ENCODE assay signal across 8 cellular contexts in the genomic region with DNA sequence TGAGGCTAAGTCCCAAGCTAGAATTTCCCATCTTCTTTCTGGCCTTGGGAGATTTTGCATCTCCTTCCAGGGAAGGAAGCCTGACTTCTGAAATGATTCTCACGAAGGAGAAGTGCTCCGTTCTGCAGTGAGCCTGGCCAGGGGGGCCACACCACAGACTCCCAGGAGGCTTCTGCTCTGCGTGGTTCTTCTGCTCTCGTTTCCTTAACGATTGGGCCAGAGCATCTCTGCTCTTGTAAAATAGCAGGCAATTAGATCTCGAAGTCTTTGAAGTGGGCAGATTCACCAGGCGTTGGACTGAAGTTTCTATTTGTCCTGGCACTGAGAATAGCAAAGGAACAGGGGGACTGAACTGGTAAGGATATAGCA. TPM values are rescaled to one million over a fixed set of nuclear protein-coding genes. Genes with fewer than 3 reads are reported as not detected.
DNase-seq lines count a peak whose midpoint lies in the region; ATAC-seq and TF ChIP-seq lines count a peak whose summit lies in the region.

No MANE protein-coding gene starts in this region.

- DNase-seq in IMR-90 = no peak
- no peak for DNase-seq in thoracic aorta (ENCODE audit: low spot score)
- DNase-seq in HEK293T (ENCODE audit: extremely low spot score) = no peak
- DNase-seq in SW480 (ENCODE audit: low spot score) = no peak
- DNase-seq in midbrain (lab: John Stamatoyannopoulos, UW) = no peak

- TF ChIP-seq POLR2A in IMR-90 (IDR thresholded peaks at IDR 0.05; ENCODE audit: low read depth, low read length) = no peak

- H3K27me3 ChIP-seq in BLaER1 (no peaks in the 10 kb centered on the region), IMR-90 (ENCODE audit: control insufficient read depth, insufficient read depth, low read length) (peaks cover 21% of the 10 kb centered on the region), thoracic aorta (replicated peaks; ENCODE audit: insufficient read depth) (no peaks in the 10 kb centered on the region)

- H3K23ac ChIP-seq in IMR-90 (ENCODE audit: low read depth, low read length) = no peak overlapping the region

- H3K4me3 ChIP-seq in BLaER1 (peak overlapping the region; percentile 62), IMR-90 (ENCODE audit: insufficient read depth, low read depth, low read length) (no peak overlapping the region), thoracic aorta (peak overlapping the region; percentile 67)

- no peak for TF ChIP-seq RAD21 in IMR-90 (IDR thresholded peaks at IDR 0.05; ENCODE audit: low read length)

- H3K4me2 ChIP-seq in BLaER1 (peak overlapping the region; percentile 97), IMR-90 (ENCODE audit: low read depth, low read length) (peak overlapping the region; percentile 92; the same call in 1 of the 2 replicates)

- H4K91ac ChIP-seq in IMR-90 (ENCODE audit: insufficient read depth, low read depth, low read length) = no peak overlapping the region

- no peak for TF ChIP-seq CTCF in IMR-90 (conservative IDR thresholded peaks at IDR 0.05; ENCODE audit: low read depth, low read length)
- no peak for TF ChIP-seq CTCF in thoracic aorta (IDR thresholded peaks at IDR 0.05)

- H2BK120ac ChIP-seq in IMR-90 (ENCODE audit: low read depth, low read length) = no peak overlapping the region

- H3K14ac ChIP-seq in IMR-90 (replicated peaks; ENCODE audit: low read depth, low read length) = no peak overlapping the region

- intact Hi-C loops in IMR-90 (cut with micrococcal nuclease) = no loop called here

- no peak overlapping the region for H4K5ac ChIP-seq in IMR-90 (ENCODE audit: low read depth, low read length)

- no peak overlapping the region for H3K56ac ChIP-seq in IMR-90 (ENCODE audit: extremely low read depth, insufficient read depth, low read length)

- H3K9me3 ChIP-seq in BLaER1 = peaks cover 12% of the 10 kb centered on the region
- peaks cover 4% of the 10 kb centered on the region for H3K9me3 ChIP-seq in IMR-90 (ENCODE audit: control insufficient read depth, insufficient read depth, low read length)
- peaks cover 5% of the 10 kb centered on the region for H3K9me3 ChIP-seq in thoracic aorta

- CTCF ChIA-PET in IMR-90 (lab: Yijun Ruan, JAX) = interaction anchor here (1.2 kb wide), 1 partner anchor 46 kb away, joined by 4 read pairs; no protein-coding TSS in a partner anchor
- CTCF ChIA-PET in HEK293T (lab: Yijun Ruan, JAX) = interaction anchor here (0.5 kb wide), 1 partner anchor 498 kb away, joined by 3 read pairs; no protein-coding TSS in a partner anchor

- H4K20me1 ChIP-seq in BLaER1 (no peaks in the 10 kb centered on the region), IMR-90 (ENCODE audit: insufficient read depth, low read length) (no peaks in the 10 kb centered on the region)

- POLR2A ChIA-PET in IMR-90 (lab: Charles Lee; ENCODE audit: unreplicated experiment) (no interaction called here), HEK293T (lab: Yijun Ruan, JAX) (no interaction called here)

- no CpG with 5 or more reads among the region's 7 CpGs for WGBS in IMR-90 (ENCODE audit: extremely low coverage in 2 of 2, insufficient read length in 1 of 2), 2 experiments

- BruUV-seq in IMR-90 (replicated peaks; lab: Mats Ljungman, UMichigan) = no TSS peak

- H2BK5ac ChIP-seq in IMR-90 (ENCODE audit: low read depth, low read length, poor library complexity, severe bottlenecking) = no peak overlapping the region

- dilution Hi-C loops in IMR-90 (cut with HindIII; ENCODE audit: low sequenced_read_pairs, unreplicated experiment) = no loop called here

- no peaks in the 10 kb centered on the region for H3K79me1 ChIP-seq in IMR-90 (ENCODE audit: low read depth in 1 of 2, low read length in 2 of 2)

- in situ Hi-C loops in IMR-90 (cut with MboI; ENCODE audit: low sequenced_read_pairs) = no loop called here

- H3K4ac ChIP-seq in IMR-90 (ENCODE audit: low read depth, low read length) = no peak overlapping the region

- no peak overlapping the region for H2AK5ac ChIP-seq in IMR-90 (ENCODE audit: low read depth, low read length)

- peak overlapping the region; percentile 66 for H3K27ac ChIP-seq in BLaER1
- no peak overlapping the region for H3K27ac ChIP-seq in IMR-90 (ENCODE audit: insufficient read depth, low read length)
- no peak overlapping the region for H3K27ac ChIP-seq in thoracic aorta

- H3K18ac ChIP-seq in IMR-90 (ENCODE audit: low read depth, low read length) = no peak overlapping the region

- no peaks in the 10 kb centered on the region for H3K36me3 ChIP-seq in BLaER1
- no peaks in the 10 kb centered on the region for H3K36me3 ChIP-seq in IMR-90 (ENCODE audit: control insufficient read depth, insufficient read depth, low read length)
- no peaks in the 10 kb centered on the region for H3K36me3 ChIP-seq in thoracic aorta

- peak overlapping the region; percentile 87 for H2AFZ ChIP-seq in IMR-90 (replicated peaks; ENCODE audit: low read length, poor library complexity)

- H3K4me1 ChIP-seq in BLaER1 (peaks cover 40% of the 10 kb centered on the region), IMR-90 (ENCODE audit: control insufficient read depth, insufficient read depth, low read length) (peaks cover 2% of the 10 kb centered on the region; the same call in 1 of the 2 replicates), thoracic aorta (ENCODE audit: control insufficient read depth in 1 of 2, low read depth in 2 of 2) (no peaks in the 10 kb centered on the region)

- H2AK9ac ChIP-seq in IMR-90 (replicated peaks; ENCODE audit: low read depth, low read length, poor library complexity) = no peak overlapping the region

- no peaks in the 10 kb centered on the region for H3K9me1 ChIP-seq in IMR-90 (ENCODE audit: insufficient read depth, low read length)

- no peak overlapping the region for H4K8ac ChIP-seq in IMR-90 (ENCODE audit: low read depth in 2 of 2, low read length in 2 of 2)

- no peak overlapping the region for H2BK15ac ChIP-seq in IMR-90 (ENCODE audit: low read depth, low read length)

- H2BK20ac ChIP-seq in IMR-90 (ENCODE audit: low read depth, low read length) = no peak overlapping the region

- H3K9ac ChIP-seq in BLaER1 (peak overlapping the region; percentile 52; the same call in 1 of the 2 replicates), IMR-90 (ENCODE audit: low read depth, low read length) (no peak overlapping the region)

- peak; percentile 48 for ATAC-seq in GM19397 (IDR thresholded peaks at IDR 0.05; ENCODE audit: unreplicated experiment)
- ATAC-seq in IMR-90 (ENCODE audit: low read depth) = no peak
- ATAC-seq in esophagus mucosa = peak; percentile 46
- ATAC-seq in thoracic aorta (ENCODE audit: insufficient number of reproducible peaks, low FRiP score, low read depth) = no peak

TF ChIP-seq in IMR-90, 13 proteins besides CTCF, POLR2A, EP300 and RAD21 (continues in another document):
- no peak for TF ChIP-seq MAFK (IDR thresholded peaks at IDR 0.05; ENCODE audit: low read depth, low read length)
- TF ChIP-seq RCOR1 (IDR thresholded peaks at IDR 0.05; ENCODE audit: insufficient replicate concordance, low read length) = no peak
- TF ChIP-seq FOS (IDR thresholded peaks at IDR 0.05; ENCODE audit: low read depth, low read length) = no peak
- TF ChIP-seq, protein P1, sequence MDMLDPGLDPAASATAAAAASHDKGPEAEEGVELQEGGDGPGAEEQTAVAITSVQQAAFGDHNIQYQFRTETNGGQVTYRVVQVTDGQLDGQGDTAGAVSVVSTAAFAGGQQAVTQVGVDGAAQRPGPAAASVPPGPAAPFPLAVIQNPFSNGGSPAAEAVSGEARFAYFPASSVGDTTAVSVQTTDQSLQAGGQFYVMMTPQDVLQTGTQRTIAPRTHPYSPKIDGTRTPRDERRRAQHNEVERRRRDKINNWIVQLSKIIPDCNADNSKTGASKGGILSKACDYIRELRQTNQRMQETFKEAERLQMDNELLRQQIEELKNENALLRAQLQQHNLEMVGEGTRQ (IDR thresholded peaks at IDR 0.05; ENCODE audit: low read depth, low read length) = no peak
- TF ChIP-seq NFE2L2 (IDR thresholded peaks at IDR 0.05; ENCODE audit: low read depth, low read length) = no peak
- no peak for TF ChIP-seq MXI1 (IDR thresholded peaks at IDR 0.05; ENCODE audit: borderline replicate concordance, low read depth, low read length)
- TF ChIP-seq SMC3 (IDR thresholded peaks at IDR 0.05; ENCODE audit: low read depth, low read length) = no peak
- TF ChIP-seq CEBPB (IDR thresholded peaks at IDR 0.05; ENCODE audit: low read depth, low read length) = no peak
- no peak for TF ChIP-seq RFX5 (IDR thresholded peaks at IDR 0.05; ENCODE audit: low read depth, low read length)

TF ChIP-seq in HEK293T, 16 proteins besides CTCF, POLR2A, EP300 and RAD21:
- no peak for TF ChIP-seq BHLHE40 (IDR thresholded peaks at IDR 0.05; ENCODE audit: borderline replicate concordance)
- TF ChIP-seq SP1 (IDR thresholded peaks at IDR 0.05) = no peak
- no peak for TF ChIP-seq ARNT (IDR thresholded peaks at IDR 0.05)
- no peak for TF ChIP-seq L3MBTL2 (conservative IDR thresholded peaks at IDR 0.05)
- TF ChIP-seq FOXK2 (IDR thresholded peaks at IDR 0.05) = no peak
- TF ChIP-seq, protein P2, sequence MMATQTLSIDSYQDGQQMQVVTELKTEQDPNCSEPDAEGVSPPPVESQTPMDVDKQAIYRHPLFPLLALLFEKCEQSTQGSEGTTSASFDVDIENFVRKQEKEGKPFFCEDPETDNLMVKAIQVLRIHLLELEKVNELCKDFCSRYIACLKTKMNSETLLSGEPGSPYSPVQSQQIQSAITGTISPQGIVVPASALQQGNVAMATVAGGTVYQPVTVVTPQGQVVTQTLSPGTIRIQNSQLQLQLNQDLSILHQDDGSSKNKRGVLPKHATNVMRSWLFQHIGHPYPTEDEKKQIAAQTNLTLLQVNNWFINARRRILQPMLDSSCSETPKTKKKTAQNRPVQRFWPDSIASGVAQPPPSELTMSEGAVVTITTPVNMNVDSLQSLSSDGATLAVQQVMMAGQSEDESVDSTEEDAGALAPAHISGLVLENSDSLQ (IDR thresholded peaks at IDR 0.05) = no peak
- no peak for TF ChIP-seq CTBP1 (IDR thresholded peaks at IDR 0.05; ENCODE audit: borderline replicate concordance)

RNA-seq across cellular contexts. Expression of gene BATF, which starts 6.7 kb away (rescaled TPM):
- total RNA-seq in IMR-90 (2012; rRNA removed) (not detected in 2 replicates), esophagus mucosa (0.84 TPM), thoracic aorta (1 to 10 TPM; 3.7 to 9.5 TPM)
- not detected in 2 replicates for polyA plus RNA-seq in IMR-90 (2012; rRNA removed)
- polyA plus RNA-seq in IMR-90 (2012; cell fraction: cytosol; rRNA removed) = not detected in 2 replicates
- not detected in 2 replicates for polyA plus RNA-seq in IMR-90 (2012; cell fraction: nucleus; rRNA removed; ENCODE audit: low replicate concordance)

Comparison
In these comparisons a context has a peak if more than half of its experiments do, and no peak if none do; other contexts are left out.
1. ATAC-seq: peak in GM19397 (single experiment) and esophagus mucosa (single experiment); none in IMR-90 (single experiment) and thoracic aorta (single experiment).